1 cellular context compared by ENCODE assay signal in genomic region chr22:35376728-35377472, GRCh38.
TF ChIP-seq lines count a peak whose summit lies in the region.

No MANE protein-coding gene starts in this region.

TF ChIP-seq in WTC11, 78 proteins besides CTCF, POLR2A, EP300 and RAD21 (continued from another document and continues in another):
- TF ChIP-seq, protein P1, sequence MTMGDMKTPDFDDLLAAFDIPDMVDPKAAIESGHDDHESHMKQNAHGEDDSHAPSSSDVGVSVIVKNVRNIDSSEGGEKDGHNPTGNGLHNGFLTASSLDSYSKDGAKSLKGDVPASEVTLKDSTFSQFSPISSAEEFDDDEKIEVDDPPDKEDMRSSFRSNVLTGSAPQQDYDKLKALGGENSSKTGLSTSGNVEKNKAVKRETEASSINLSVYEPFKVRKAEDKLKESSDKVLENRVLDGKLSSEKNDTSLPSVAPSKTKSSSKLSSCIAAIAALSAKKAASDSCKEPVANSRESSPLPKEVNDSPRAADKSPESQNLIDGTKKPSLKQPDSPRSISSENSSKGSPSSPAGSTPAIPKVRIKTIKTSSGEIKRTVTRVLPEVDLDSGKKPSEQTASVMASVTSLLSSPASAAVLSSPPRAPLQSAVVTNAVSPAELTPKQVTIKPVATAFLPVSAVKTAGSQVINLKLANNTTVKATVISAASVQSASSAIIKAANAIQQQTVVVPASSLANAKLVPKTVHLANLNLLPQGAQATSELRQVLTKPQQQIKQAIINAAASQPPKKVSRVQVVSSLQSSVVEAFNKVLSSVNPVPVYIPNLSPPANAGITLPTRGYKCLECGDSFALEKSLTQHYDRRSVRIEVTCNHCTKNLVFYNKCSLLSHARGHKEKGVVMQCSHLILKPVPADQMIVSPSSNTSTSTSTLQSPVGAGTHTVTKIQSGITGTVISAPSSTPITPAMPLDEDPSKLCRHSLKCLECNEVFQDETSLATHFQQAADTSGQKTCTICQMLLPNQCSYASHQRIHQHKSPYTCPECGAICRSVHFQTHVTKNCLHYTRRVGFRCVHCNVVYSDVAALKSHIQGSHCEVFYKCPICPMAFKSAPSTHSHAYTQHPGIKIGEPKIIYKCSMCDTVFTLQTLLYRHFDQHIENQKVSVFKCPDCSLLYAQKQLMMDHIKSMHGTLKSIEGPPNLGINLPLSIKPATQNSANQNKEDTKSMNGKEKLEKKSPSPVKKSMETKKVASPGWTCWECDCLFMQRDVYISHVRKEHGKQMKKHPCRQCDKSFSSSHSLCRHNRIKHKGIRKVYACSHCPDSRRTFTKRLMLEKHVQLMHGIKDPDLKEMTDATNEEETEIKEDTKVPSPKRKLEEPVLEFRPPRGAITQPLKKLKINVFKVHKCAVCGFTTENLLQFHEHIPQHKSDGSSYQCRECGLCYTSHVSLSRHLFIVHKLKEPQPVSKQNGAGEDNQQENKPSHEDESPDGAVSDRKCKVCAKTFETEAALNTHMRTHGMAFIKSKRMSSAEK (CRISPR knock-in tag; IDR thresholded peaks at IDR 0.05; ENCODE audit: borderline replicate concordance), result no peak
- TF ChIP-seq HMGXB4 (CRISPR knock-in tag; IDR thresholded peaks at IDR 0.05) (no peak), NR1H2 (CRISPR knock-in tag; IDR thresholded peaks at IDR 0.05) (no peak), EMX1 (CRISPR knock-in tag; IDR thresholded peaks at IDR 0.05) (no peak), ATF1 (CRISPR knock-in tag; IDR thresholded peaks at IDR 0.05) (no peak), ZNF396 (CRISPR knock-in tag; IDR thresholded peaks at IDR 0.05; ENCODE audit: borderline replicate concordance) (no peak), CREB1 (CRISPR knock-in tag; IDR thresholded peaks at IDR 0.05) (no peak), CBFB (CRISPR knock-in tag; IDR thresholded peaks at IDR 0.05; ENCODE audit: low read depth) (no peak), ZNF423 (CRISPR knock-in tag; IDR thresholded peaks at IDR 0.05) (0 out of 2 replicates have a peak, but pooled peaks have one; percentile 18), IRF2 (CRISPR knock-in tag; IDR thresholded peaks at IDR 0.05; ENCODE audit: borderline replicate concordance, low read depth) (no peak), FOXK1 (CRISPR knock-in tag; IDR thresholded peaks at IDR 0.05) (peak; percentile 96), JUN (CRISPR knock-in tag; IDR thresholded peaks at IDR 0.05) (no peak), ZBTB21 (CRISPR knock-in tag; IDR thresholded peaks at IDR 0.05; ENCODE audit: borderline replicate concordance) (no peak), GTF2I (CRISPR knock-in tag; conservative IDR thresholded peaks at IDR 0.05) (no peak), SOX15 (CRISPR knock-in tag; IDR thresholded peaks at IDR 0.05) (no peak), ZNF232 (CRISPR knock-in tag; IDR thresholded peaks at IDR 0.05) (0 out of 2 replicates have a peak, but pooled peaks have one; percentile 31), ERG (CRISPR knock-in tag; IDR thresholded peaks at IDR 0.05) (no peak), ESRRA (CRISPR knock-in tag; IDR thresholded peaks at IDR 0.05; ENCODE audit: borderline replicate concordance) (no peak), ZNF671 (CRISPR knock-in tag; IDR thresholded peaks at IDR 0.05) (no peak), MAX (CRISPR knock-in tag; IDR thresholded peaks at IDR 0.05) (peak; percentile 97), RELA (CRISPR knock-in tag; IDR thresholded peaks at IDR 0.05; ENCODE audit: borderline replicate concordance) (no peak), TEAD4 (CRISPR knock-in tag; IDR thresholded peaks at IDR 0.05) (no peak), FOXP4 (CRISPR knock-in tag; IDR thresholded peaks at IDR 0.05) (peak; percentile 80; the same call in 1 of the 2 replicates)
- TF ChIP-seq, protein P2, sequence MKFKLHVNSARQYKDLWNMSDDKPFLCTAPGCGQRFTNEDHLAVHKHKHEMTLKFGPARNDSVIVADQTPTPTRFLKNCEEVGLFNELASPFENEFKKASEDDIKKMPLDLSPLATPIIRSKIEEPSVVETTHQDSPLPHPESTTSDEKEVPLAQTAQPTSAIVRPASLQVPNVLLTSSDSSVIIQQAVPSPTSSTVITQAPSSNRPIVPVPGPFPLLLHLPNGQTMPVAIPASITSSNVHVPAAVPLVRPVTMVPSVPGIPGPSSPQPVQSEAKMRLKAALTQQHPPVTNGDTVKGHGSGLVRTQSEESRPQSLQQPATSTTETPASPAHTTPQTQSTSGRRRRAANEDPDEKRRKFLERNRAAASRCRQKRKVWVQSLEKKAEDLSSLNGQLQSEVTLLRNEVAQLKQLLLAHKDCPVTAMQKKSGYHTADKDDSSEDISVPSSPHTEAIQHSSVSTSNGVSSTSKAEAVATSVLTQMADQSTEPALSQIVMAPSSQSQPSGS (CRISPR knock-in tag; IDR thresholded peaks at IDR 0.05; ENCODE audit: borderline replicate concordance, low read depth), result no peak
- TF ChIP-seq, protein P3, sequence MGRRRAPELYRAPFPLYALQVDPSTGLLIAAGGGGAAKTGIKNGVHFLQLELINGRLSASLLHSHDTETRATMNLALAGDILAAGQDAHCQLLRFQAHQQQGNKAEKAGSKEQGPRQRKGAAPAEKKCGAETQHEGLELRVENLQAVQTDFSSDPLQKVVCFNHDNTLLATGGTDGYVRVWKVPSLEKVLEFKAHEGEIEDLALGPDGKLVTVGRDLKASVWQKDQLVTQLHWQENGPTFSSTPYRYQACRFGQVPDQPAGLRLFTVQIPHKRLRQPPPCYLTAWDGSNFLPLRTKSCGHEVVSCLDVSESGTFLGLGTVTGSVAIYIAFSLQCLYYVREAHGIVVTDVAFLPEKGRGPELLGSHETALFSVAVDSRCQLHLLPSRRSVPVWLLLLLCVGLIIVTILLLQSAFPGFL (CRISPR knock-in tag; IDR thresholded peaks at IDR 0.05; ENCODE audit: borderline replicate concordance), result no peak
- TF ChIP-seq, protein P4, sequence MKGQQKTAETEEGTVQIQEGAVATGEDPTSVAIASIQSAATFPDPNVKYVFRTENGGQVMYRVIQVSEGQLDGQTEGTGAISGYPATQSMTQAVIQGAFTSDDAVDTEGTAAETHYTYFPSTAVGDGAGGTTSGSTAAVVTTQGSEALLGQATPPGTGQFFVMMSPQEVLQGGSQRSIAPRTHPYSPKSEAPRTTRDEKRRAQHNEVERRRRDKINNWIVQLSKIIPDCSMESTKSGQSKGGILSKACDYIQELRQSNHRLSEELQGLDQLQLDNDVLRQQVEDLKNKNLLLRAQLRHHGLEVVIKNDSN (CRISPR knock-in tag; IDR thresholded peaks at IDR 0.05), result peak; percentile 30; the same call in 1 of the 2 replicates
- TF ChIP-seq, protein P5, sequence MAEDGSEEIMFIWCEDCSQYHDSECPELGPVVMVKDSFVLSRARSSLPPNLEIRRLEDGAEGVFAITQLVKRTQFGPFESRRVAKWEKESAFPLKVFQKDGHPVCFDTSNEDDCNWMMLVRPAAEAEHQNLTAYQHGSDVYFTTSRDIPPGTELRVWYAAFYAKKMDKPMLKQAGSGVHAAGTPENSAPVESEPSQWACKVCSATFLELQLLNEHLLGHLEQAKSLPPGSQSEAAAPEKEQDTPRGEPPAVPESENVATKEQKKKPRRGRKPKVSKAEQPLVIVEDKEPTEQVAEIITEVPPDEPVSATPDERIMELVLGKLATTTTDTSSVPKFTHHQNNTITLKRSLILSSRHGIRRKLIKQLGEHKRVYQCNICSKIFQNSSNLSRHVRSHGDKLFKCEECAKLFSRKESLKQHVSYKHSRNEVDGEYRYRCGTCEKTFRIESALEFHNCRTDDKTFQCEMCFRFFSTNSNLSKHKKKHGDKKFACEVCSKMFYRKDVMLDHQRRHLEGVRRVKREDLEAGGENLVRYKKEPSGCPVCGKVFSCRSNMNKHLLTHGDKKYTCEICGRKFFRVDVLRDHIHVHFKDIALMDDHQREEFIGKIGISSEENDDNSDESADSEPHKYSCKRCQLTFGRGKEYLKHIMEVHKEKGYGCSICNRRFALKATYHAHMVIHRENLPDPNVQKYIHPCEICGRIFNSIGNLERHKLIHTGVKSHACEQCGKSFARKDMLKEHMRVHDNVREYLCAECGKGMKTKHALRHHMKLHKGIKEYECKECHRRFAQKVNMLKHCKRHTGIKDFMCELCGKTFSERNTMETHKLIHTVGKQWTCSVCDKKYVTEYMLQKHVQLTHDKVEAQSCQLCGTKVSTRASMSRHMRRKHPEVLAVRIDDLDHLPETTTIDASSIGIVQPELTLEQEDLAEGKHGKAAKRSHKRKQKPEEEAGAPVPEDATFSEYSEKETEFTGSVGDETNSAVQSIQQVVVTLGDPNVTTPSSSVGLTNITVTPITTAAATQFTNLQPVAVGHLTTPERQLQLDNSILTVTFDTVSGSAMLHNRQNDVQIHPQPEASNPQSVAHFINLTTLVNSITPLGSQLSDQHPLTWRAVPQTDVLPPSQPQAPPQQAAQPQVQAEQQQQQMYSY (CRISPR knock-in tag; IDR thresholded peaks at IDR 0.05), result 0 out of 2 replicates have a peak, but pooled peaks have one; percentile 29
- TF ChIP-seq, protein P6, sequence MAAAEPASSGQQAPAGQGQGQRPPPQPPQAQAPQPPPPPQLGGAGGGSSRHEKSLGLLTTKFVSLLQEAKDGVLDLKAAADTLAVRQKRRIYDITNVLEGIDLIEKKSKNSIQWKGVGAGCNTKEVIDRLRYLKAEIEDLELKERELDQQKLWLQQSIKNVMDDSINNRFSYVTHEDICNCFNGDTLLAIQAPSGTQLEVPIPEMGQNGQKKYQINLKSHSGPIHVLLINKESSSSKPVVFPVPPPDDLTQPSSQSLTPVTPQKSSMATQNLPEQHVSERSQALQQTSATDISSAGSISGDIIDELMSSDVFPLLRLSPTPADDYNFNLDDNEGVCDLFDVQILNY (CRISPR knock-in tag; IDR thresholded peaks at IDR 0.05), result peak; percentile 56; the same call in 1 of the 2 replicates
- TF ChIP-seq, protein P7, sequence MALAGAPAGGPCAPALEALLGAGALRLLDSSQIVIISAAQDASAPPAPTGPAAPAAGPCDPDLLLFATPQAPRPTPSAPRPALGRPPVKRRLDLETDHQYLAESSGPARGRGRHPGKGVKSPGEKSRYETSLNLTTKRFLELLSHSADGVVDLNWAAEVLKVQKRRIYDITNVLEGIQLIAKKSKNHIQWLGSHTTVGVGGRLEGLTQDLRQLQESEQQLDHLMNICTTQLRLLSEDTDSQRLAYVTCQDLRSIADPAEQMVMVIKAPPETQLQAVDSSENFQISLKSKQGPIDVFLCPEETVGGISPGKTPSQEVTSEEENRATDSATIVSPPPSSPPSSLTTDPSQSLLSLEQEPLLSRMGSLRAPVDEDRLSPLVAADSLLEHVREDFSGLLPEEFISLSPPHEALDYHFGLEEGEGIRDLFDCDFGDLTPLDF (CRISPR knock-in tag; IDR thresholded peaks at IDR 0.05), result no peak
- TF ChIP-seq, protein P8, sequence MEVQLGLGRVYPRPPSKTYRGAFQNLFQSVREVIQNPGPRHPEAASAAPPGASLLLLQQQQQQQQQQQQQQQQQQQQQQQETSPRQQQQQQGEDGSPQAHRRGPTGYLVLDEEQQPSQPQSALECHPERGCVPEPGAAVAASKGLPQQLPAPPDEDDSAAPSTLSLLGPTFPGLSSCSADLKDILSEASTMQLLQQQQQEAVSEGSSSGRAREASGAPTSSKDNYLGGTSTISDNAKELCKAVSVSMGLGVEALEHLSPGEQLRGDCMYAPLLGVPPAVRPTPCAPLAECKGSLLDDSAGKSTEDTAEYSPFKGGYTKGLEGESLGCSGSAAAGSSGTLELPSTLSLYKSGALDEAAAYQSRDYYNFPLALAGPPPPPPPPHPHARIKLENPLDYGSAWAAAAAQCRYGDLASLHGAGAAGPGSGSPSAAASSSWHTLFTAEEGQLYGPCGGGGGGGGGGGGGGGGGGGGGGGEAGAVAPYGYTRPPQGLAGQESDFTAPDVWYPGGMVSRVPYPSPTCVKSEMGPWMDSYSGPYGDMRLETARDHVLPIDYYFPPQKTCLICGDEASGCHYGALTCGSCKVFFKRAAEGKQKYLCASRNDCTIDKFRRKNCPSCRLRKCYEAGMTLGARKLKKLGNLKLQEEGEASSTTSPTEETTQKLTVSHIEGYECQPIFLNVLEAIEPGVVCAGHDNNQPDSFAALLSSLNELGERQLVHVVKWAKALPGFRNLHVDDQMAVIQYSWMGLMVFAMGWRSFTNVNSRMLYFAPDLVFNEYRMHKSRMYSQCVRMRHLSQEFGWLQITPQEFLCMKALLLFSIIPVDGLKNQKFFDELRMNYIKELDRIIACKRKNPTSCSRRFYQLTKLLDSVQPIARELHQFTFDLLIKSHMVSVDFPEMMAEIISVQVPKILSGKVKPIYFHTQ (CRISPR knock-in tag; IDR thresholded peaks at IDR 0.05), result no peak
